Comparison of ENCODE assay signal across 13 cellular contexts in the genomic region with DNA sequence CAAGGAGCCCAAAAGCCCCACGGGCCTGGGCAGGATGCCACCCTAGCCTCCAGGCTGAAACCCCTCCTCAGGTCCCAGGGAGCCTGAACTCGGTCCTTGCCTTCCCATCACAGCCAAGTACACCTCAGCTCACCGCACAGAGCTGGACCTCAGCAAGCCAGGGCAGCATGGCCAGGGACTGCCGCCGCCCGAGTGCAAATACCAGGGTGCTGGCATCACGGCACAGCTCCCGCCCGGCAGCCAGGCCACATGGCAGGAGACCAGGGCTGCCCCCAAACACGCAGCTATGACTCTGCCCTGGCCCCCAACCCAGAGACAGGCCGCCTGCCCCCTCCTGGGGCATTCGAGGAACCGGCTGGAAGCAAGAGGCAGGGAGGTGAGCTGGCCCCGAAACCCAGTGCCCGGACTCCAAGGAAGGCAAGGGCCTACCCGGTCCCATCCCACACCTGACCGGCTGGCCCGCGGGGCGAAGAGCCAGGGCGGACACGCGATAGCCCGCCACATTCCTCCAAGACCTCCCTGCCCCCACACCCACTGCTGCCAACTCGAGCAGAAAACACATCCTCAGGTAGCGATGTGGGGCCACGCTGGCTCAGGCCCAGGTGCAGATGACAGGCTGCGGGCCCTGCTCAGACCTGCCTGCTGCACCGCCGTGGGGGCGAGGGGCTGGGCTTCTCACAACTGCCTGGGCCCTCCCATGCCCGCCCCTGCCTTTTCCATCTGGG. TPM values are rescaled to one million over a fixed set of nuclear protein-coding genes. Genes with fewer than 3 reads are reported as not detected.
DNase-seq lines count a peak whose midpoint lies in the region; ATAC-seq and TF ChIP-seq lines count a peak whose summit lies in the region.
"Had no signal": no experiment of that assay in that cellular context is flagged by ENCODE, and none has a peak within 500 bp of the region (broad histone marks: within the 10 kb centered on the region; RNA-seq: fewer than 3 reads in every experiment).

No MANE protein-coding gene starts in this region.

- H3K4me1 ChIP-seq in left ventricle myocardium inferior (peaks cover 85% of the 10 kb centered on the region), RWPE2 (ENCODE audit: insufficient read depth, poor library complexity, severe bottlenecking) (peaks cover 19% of the 10 kb centered on the region), esophagus (ENCODE audit: control insufficient read depth in 2 of 2, insufficient read depth in 2 of 2, low read length in 1 of 2) (peaks cover 15 to 32% of the 10 kb centered on the region in 2 donors)

- H3K4me1 Mint-ChIP-seq in type B pancreatic cell (ENCODE audit: unreplicated experiment), result no peaks in the 10 kb centered on the region

- no peaks in the 10 kb centered on the region for H3K36me3 Mint-ChIP-seq in type B pancreatic cell

- H3K9me3 Mint-ChIP-seq in type B pancreatic cell, result no peaks in the 10 kb centered on the region
- H3K9me3 Mint-ChIP-seq: activated T-cell treated with anti-CD3 and anti-CD28 coated beads, Interleukin-2, amount 50 U/mL, for 4 hours had no signal

- peak overlapping the region; percentile 76 for H3K4me3 ChIP-seq in left ventricle myocardium inferior
- H3K4me3 ChIP-seq in RWPE2 (ENCODE audit: severe bottlenecking), result no peak overlapping the region
- H3K4me3 ChIP-seq in esophagus (ENCODE audit: low read depth in 1 of 2, low read length in 2 of 2), result peak overlapping the region; percentile 1 to 10
- H3K4me3 ChIP-seq: testis had no signal

- no peak overlapping the region for H3K27ac Mint-ChIP-seq in type B pancreatic cell

- H3K27ac ChIP-seq in left ventricle myocardium inferior (replicated peaks) (peak overlapping the region; percentile 49), RWPE2 (ENCODE audit: poor library complexity, severe bottlenecking) (peak overlapping the region; percentile 78), esophagus (ENCODE audit: low read depth in 2 of 2, low read length in 1 of 2) (peak overlapping the region; percentile 5 to 35)
- H3K27ac ChIP-seq: testis had no signal

- no peak for ATAC-seq in left cardiac atrium
- peak; percentile 48 for ATAC-seq in RWPE2 (ENCODE audit: low read depth)
- ATAC-seq in GM21717 (IDR thresholded peaks at IDR 0.05; ENCODE audit: unreplicated experiment), result no peak
- ATAC-seq: activated T-cell treated with anti-CD3 and anti-CD28 coated beads, Interleukin-2, amount 50 U/mL, for 4 hours had no signal

- H3K27me3 Mint-ChIP-seq in type B pancreatic cell, result peaks cover 19% of the 10 kb centered on the region

- no peak for DNase-seq in left ventricle myocardium inferior
- no peak for DNase-seq in left cardiac atrium
- DNase-seq in RWPE2 (ENCODE audit: low spot score), result no peak
- DNase-seq in type B pancreatic cell (ENCODE audit: extremely low spot score, unreplicated experiment), result no peak
- DNase-seq in T1000 (lab: John Stamatoyannopoulos, UW), result no peak
- no peak for DNase-seq in NCI-H446 (lab: John Stamatoyannopoulos, UW)
- DNase-seq: activated CD4-positive, alpha-beta T cell treated with anti-CD3 and anti-CD28 coated beads for 4 hours; activated T-cell treated with anti-CD3 and anti-CD28 coated beads, Interleukin-2, amount 50 U/mL, for 4 hours; cortex of kidney; T-helper 1 cell; testis had no signal

- H3K4me3 Mint-ChIP-seq in type B pancreatic cell, result peak overlapping the region; percentile 61

- H3K36me3 ChIP-seq in left ventricle myocardium inferior (no peaks in the 10 kb centered on the region), RWPE2 (ENCODE audit: low read depth) (peaks cover 4% of the 10 kb centered on the region; the same call in 1 of the 2 replicates), esophagus (ENCODE audit: control insufficient read depth in 2 of 2, insufficient read depth in 2 of 2, low read length in 1 of 2) (no peaks in the 10 kb centered on the region)

- intact Hi-C loops in left ventricle myocardium inferior (cut with micrococcal nuclease) (no loop called here), left cardiac atrium (cut with DNase I) (no loop called here)

- TF ChIP-seq CTCF in left ventricle myocardium inferior (IDR thresholded peaks at IDR 0.05; ENCODE audit: borderline replicate concordance) (no peak), RWPE2 (IDR thresholded peaks at IDR 0.05; ENCODE audit: poor library complexity, severe bottlenecking) (no peak), type B pancreatic cell (conservative IDR thresholded peaks at IDR 0.05) (no peak)

- WGBS in esophagus, 2 donors, result 48 to 56% methylated on average over 32 of the region's 32 CpGs

- H3K9me3 ChIP-seq in left ventricle myocardium inferior (replicated peaks), result no peaks in the 10 kb centered on the region
- H3K9me3 ChIP-seq in RWPE2 (ENCODE audit: severe bottlenecking), result no peaks in the 10 kb centered on the region
- peaks cover 0 to 2% of the 10 kb centered on the region in 2 donors for H3K9me3 ChIP-seq in esophagus (ENCODE audit: control insufficient read depth in 2 of 2, insufficient read depth in 1 of 2, low read depth in 1 of 2, low read length in 1 of 2)
- H3K9me3 ChIP-seq: testis had no signal

- H3K27me3 ChIP-seq in left ventricle myocardium inferior (ENCODE audit: low read depth), result peaks cover 34% of the 10 kb centered on the region
- H3K27me3 ChIP-seq in RWPE2 (ENCODE audit: insufficient read depth, poor library complexity, severe bottlenecking), result no peaks in the 10 kb centered on the region
- no peaks in the 10 kb centered on the region for H3K27me3 ChIP-seq in esophagus (ENCODE audit: control insufficient read depth in 1 of 2, insufficient read depth in 2 of 2, low read length in 2 of 2)
- H3K27me3 ChIP-seq: testis had no signal

RNA-seq across cellular contexts. Expression of gene JAG2, which starts 2.7 kb away (rescaled TPM):
- 26.1 TPM for total RNA-seq in left ventricle myocardium inferior
- total RNA-seq in left cardiac atrium, result 10 to 100 TPM; 22.4 to 25.5 TPM
- polyA plus RNA-seq in esophagus, result 10 to 100 TPM; 18.7 to 32.4 TPM
- 16.5 and 37.1 TPM in 2 replicates for total RNA-seq in type B pancreatic cell (ENCODE audit: low replicate concordance)

RNA-seq across cellular contexts. Expression of gene NUDT14, which starts 15.2 kb away (rescaled TPM):
- total RNA-seq in left ventricle myocardium inferior (22.9 TPM), left cardiac atrium (10 to 100 TPM; 25.9 to 29.1 TPM), type B pancreatic cell (ENCODE audit: low replicate concordance) (33.3 and 49.6 TPM in 2 replicates)
- 10 to 100 TPM; 16.1 to 25.5 TPM for polyA plus RNA-seq in esophagus

Comparison
In these comparisons a context has a peak if more than half of its experiments do, and no peak if none do; other contexts are left out.
1. H3K27ac ChIP-seq: peak in every context shown above with its lines; median percentile 78 in RWPE2; 49 in left ventricle myocardium inferior; 20 in esophagus.